ENCODE assay signal across 1 cellular context in genomic region chr4:165378398-165378762, GRCh38.
TF ChIP-seq lines count a peak whose summit lies in the region.

No MANE protein-coding gene starts in this region.

TF ChIP-seq in SK-N-SH, 30 proteins besides CTCF, POLR2A, EP300 and RAD21 (continued from another document):
- TF ChIP-seq REST (IDR thresholded peaks at IDR 0.05; ENCODE audit: low read depth, low read length) (no peak), SMC3 (IDR thresholded peaks at IDR 0.05; ENCODE audit: low read depth, low read length) (no peak), RCOR1 (IDR thresholded peaks at IDR 0.05; ENCODE audit: low read length) (no peak), TAF1 (IDR thresholded peaks at IDR 0.05; ENCODE audit: borderline replicate concordance, low read depth, low read length) (no peak), POLR2AphosphoS5 (IDR thresholded peaks at IDR 0.05; ENCODE audit: low read depth, low read length) (no peak), JUND (IDR thresholded peaks at IDR 0.05) (no peak), SIN3A (IDR thresholded peaks at IDR 0.05; ENCODE audit: borderline replicate concordance, low read depth, low read length) (no peak), PBX3 (IDR thresholded peaks at IDR 0.05) (no peak), RFX5 (IDR thresholded peaks at IDR 0.05; ENCODE audit: low read length) (no peak), NRF1 (IDR thresholded peaks at IDR 0.05; ENCODE audit: low read depth, low read length) (no peak)
